Comparison of ENCODE assay signal across 8 cellular contexts in the genomic region with DNA sequence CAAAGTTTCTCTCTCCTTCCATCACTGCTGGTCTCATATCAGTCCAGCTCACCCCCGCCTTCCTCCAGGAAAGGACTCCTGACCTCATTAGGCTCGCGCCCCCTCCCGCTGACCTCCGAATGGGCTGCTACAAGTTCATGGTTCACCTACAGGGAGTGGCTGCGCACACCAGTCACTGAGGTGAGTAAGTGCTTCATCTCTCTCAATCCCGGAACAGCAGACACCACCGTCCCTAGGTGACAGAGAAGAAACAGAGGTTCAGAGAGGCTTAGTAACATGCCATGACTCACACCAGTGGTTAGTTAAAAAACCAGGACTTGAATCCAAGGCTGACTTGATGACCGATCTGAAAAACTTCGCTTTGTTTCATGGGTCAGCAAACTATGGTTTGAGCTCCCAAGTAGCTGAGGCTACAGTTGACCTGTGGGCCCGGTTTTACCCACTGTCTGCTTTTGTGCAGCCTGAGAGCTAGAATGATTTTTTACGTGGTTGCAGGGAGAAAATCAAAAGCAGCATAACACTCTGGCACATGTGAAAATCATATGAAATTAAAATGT. TPM values are rescaled to one million over a fixed set of nuclear protein-coding genes. Genes with fewer than 3 reads are reported as not detected.
DNase-seq lines count a peak whose midpoint lies in the region; ATAC-seq lines count a peak whose summit lies in the region.

No MANE protein-coding gene starts in this region.

- no peaks in the 10 kb centered on the region for H3K9me3 Mint-ChIP-seq in T-helper 2 cell treated with Interferon-gamma antibody and Interleukin-4, amounts not matched to agents 5 μg/mL and 100 μg/mL, for 36 hours

- H3K4me1 Mint-ChIP-seq in T-helper 2 cell treated with Interferon-gamma antibody and Interleukin-4, amounts not matched to agents 5 μg/mL and 100 μg/mL, for 36 hours (ENCODE audit: low read depth), result peaks cover 16% of the 10 kb centered on the region

- H3K4me3 Mint-ChIP-seq in T-helper 2 cell treated with Interferon-gamma antibody and Interleukin-4, amounts not matched to agents 5 μg/mL and 100 μg/mL, for 36 hours, result no peak overlapping the region

- DNase-seq in GM04504 (ENCODE audit: low read depth) (peak; percentile 34), dermis blood vessel endothelial cell (peak; percentile 28), renal cortical epithelial cell (ENCODE audit: low read depth) (peak; percentile 98)
- DNase-seq in T-helper 2 cell treated with Interferon-gamma antibody and Interleukin-4, amounts not matched to agents 5 μg/mL and 100 μg/mL, for 36 hours (ENCODE audit: low spot score), result peak; percentile 64

- no peaks in the 10 kb centered on the region for H3K36me3 Mint-ChIP-seq in T-helper 2 cell treated with Interferon-gamma antibody and Interleukin-4, amounts not matched to agents 5 μg/mL and 100 μg/mL, for 36 hours (ENCODE audit: low read depth)

- H3K27ac Mint-ChIP-seq in T-helper 2 cell treated with Interferon-gamma antibody and Interleukin-4, amounts not matched to agents 5 μg/mL and 100 μg/mL, for 36 hours, result peak overlapping the region; percentile 88

- ATAC-seq in GM21717 (IDR thresholded peaks at IDR 0.05; ENCODE audit: unreplicated experiment) (no peak), HG03520 (IDR thresholded peaks at IDR 0.05; ENCODE audit: unreplicated experiment) (no peak), GM21825 (IDR thresholded peaks at IDR 0.05; ENCODE audit: unreplicated experiment) (no peak), GM21367 (IDR thresholded peaks at IDR 0.05; ENCODE audit: unreplicated experiment) (no peak)

- H3K27me3 Mint-ChIP-seq in T-helper 2 cell treated with Interferon-gamma antibody and Interleukin-4, amounts not matched to agents 5 μg/mL and 100 μg/mL, for 36 hours (ENCODE audit: low read depth), result no peaks in the 10 kb centered on the region

RNA-seq across cellular contexts. Expression of a gene that starts 42.0 kb away (rescaled TPM):
- total RNA-seq in dermis blood vessel endothelial cell (13.1 and 30.7 TPM in 2 replicates), renal cortical epithelial cell (4.5 and 20.1 TPM in 2 replicates)

Comparison
In these comparisons a context has a peak if more than half of its experiments do, and no peak if none do; other contexts are left out.
1. DNase-seq: peak in every context shown above with its lines; median percentile 98 in renal cortical epithelial cell; 64 in T-helper 2 cell treated with Interferon-gamma antibody and Interleukin-4, amounts not matched to agents 5 μg/mL and 100 μg/mL, for 36 hours; 34 in GM04504; 28 in dermis blood vessel endothelial cell.